8 cellular contexts compared by ENCODE assay signal in the genomic region with DNA sequence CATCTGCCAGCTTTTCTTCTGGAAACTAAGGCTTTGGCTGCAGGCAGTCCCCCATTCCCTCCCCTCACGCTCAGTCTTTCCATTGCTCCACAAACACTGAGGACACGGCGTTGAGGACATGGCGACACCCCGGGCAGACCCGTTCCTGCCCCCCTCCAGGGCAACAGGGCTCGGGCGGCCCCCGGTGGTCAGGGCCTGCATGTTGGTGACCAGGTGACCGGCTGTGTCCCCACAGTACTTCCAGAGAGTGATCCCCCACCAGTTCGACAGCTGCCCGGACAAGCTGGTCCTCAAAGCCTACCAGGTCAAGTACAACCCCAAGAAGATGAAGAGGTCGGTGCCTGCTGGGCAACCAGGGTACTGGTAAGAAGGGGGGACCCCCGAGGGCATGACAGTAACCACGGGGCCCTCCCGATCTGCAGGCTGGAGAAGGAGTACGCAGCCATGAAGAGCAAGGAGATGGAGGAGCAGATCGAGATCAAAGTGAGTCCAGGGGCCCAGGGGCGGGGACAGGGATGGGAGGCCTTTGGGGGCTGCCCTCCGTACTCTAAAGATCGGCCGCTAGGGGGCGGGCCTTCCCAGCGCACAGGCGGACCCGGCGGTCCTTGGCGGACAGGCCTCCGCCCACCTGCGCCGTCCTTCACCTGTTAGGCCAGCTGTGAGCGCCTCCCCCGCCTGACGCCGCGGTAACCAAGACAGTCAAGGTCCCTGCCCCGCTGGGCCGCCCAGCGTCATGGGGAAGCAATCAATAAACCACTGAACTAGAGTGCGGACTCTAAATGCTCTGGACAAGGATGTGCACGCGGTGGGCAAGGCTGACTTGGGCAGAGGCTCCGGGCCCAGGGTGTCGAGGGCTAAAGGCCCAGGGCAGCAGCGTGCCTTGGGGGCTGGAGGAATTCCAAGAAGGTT. TPM values are rescaled to one million over a fixed set of nuclear protein-coding genes. Genes with fewer than 3 reads are reported as not detected.
A peak's percentile ranks its signal among the peaks of the same experiment; 100 is the strongest.
DNase-seq lines count a peak whose midpoint lies in the region; ATAC-seq and TF ChIP-seq lines count a peak whose summit lies in the region.

No MANE protein-coding gene starts in this region.

- no peaks in the 10 kb centered on the region for H4K20me1 ChIP-seq in SU-DHL-6 (ENCODE audit: low read depth, low read length)

- no peaks in the 10 kb centered on the region for H3K9me3 Mint-ChIP-seq in activated naive CD8-positive, alpha-beta T cell treated with anti-CD3 and anti-CD28 coated beads, Interleukin-2, amount 50 U/mL, for 24 hours

- H3K36me3 Mint-ChIP-seq in activated naive CD8-positive, alpha-beta T cell treated with anti-CD3 and anti-CD28 coated beads, Interleukin-2, amount 50 U/mL, for 24 hours (ENCODE audit: low read depth), result no peaks in the 10 kb centered on the region

- H3K4me1 Mint-ChIP-seq in activated naive CD8-positive, alpha-beta T cell treated with anti-CD3 and anti-CD28 coated beads, Interleukin-2, amount 50 U/mL, for 24 hours, result peaks cover 3% of the 10 kb centered on the region

- peaks cover 13% of the 10 kb centered on the region for H3K4me1 ChIP-seq in left ventricle myocardium inferior

- no peak overlapping the region for H3K4me2 ChIP-seq in SU-DHL-6 (ENCODE audit: low read depth, low read length, poor library complexity, severe bottlenecking)

- intact Hi-C loops in left ventricle myocardium inferior (cut with micrococcal nuclease), result no loop called here

- no peaks in the 10 kb centered on the region for H3K27me3 ChIP-seq in SU-DHL-6 (ENCODE audit: low read length)
- no peaks in the 10 kb centered on the region for H3K27me3 ChIP-seq in left ventricle myocardium inferior (ENCODE audit: low read depth)

- H3K79me2 ChIP-seq in SU-DHL-6 (ENCODE audit: insufficient read depth, low read length), result no peaks in the 10 kb centered on the region

- no peaks in the 10 kb centered on the region for H3F3A ChIP-seq in SU-DHL-6 (ENCODE audit: insufficient read depth)

- H3K9me2 ChIP-seq in SU-DHL-6 (replicated peaks; ENCODE audit: insufficient read depth, low read length), result no peaks in the 10 kb centered on the region

- no peak overlapping the region for H3K9ac ChIP-seq in SU-DHL-6 (ENCODE audit: low read length)

- H3K9me3 ChIP-seq in SU-DHL-6 (ENCODE audit: insufficient read depth, low read length), result no peaks in the 10 kb centered on the region
- no peaks in the 10 kb centered on the region for H3K9me3 ChIP-seq in left ventricle myocardium inferior (replicated peaks)

- no peak overlapping the region for H3K4me3 ChIP-seq in SU-DHL-6 (ENCODE audit: insufficient read depth, low read length, poor library complexity, severe bottlenecking)
- H3K4me3 ChIP-seq in left ventricle myocardium inferior, result no peak overlapping the region

- DNase-seq in GM03348 (ENCODE audit: low spot score) (peak; percentile 91), NAMALWA (ENCODE audit: low spot score) (peak; percentile 74), left ventricle myocardium inferior (peak; percentile 54), renal cortical epithelial cell (ENCODE audit: low read depth) (peak; percentile 43), SW 1271 (lab: John Stamatoyannopoulos, UW) (no peak)
- peak; percentile 83 for DNase-seq in activated naive CD8-positive, alpha-beta T cell treated with anti-CD3 and anti-CD28 coated beads, Interleukin-2, amount 50 U/mL, for 24 hours

- H3K4me3 Mint-ChIP-seq in activated naive CD8-positive, alpha-beta T cell treated with anti-CD3 and anti-CD28 coated beads, Interleukin-2, amount 50 U/mL, for 24 hours, result no peak overlapping the region

- H3K36me3 ChIP-seq in SU-DHL-6 (ENCODE audit: low read length) (no peaks in the 10 kb centered on the region), left ventricle myocardium inferior (peaks cover under 1% of the 10 kb centered on the region)

- H3K27me3 Mint-ChIP-seq in activated naive CD8-positive, alpha-beta T cell treated with anti-CD3 and anti-CD28 coated beads, Interleukin-2, amount 50 U/mL, for 24 hours, result no peaks in the 10 kb centered on the region

- H3K27ac Mint-ChIP-seq in activated naive CD8-positive, alpha-beta T cell treated with anti-CD3 and anti-CD28 coated beads, Interleukin-2, amount 50 U/mL, for 24 hours, result no peak overlapping the region

- H3K27ac ChIP-seq in SU-DHL-6 (ENCODE audit: low read depth, low read length) (no peak overlapping the region), left ventricle myocardium inferior (replicated peaks) (no peak overlapping the region)

- peak; percentile 87 for ATAC-seq in activated naive CD8-positive, alpha-beta T cell treated with anti-CD3 and anti-CD28 coated beads, Interleukin-2, amount 50 U/mL, for 24 hours
- ATAC-seq in HG03097 (IDR thresholded peaks at IDR 0.05; ENCODE audit: low FRiP score, unreplicated experiment), result no peak

- H2AFZ ChIP-seq in SU-DHL-6 (ENCODE audit: low read depth, low read length, severe bottlenecking), result no peak overlapping the region

- peak; percentile 71 for TF ChIP-seq CTCF in SU-DHL-6 (IDR thresholded peaks at IDR 0.05; ENCODE audit: insufficient read depth, low read length, poor library complexity, severe bottlenecking)
- peak; percentile 88 for TF ChIP-seq CTCF in left ventricle myocardium inferior (IDR thresholded peaks at IDR 0.05; ENCODE audit: borderline replicate concordance)

RNA-seq across cellular contexts. Expression of a gene that starts 21.1 kb away (rescaled TPM):
- not detected for total RNA-seq in left ventricle myocardium inferior
- total RNA-seq in renal cortical epithelial cell, result 0.17 and 0.35 TPM in 2 replicates

RNA-seq across cellular contexts. Expression of a gene that starts 23.1 kb away (rescaled TPM):
- total RNA-seq in left ventricle myocardium inferior (22.9 TPM), renal cortical epithelial cell (10.8 and 22.9 TPM in 2 replicates)

RNA-seq across cellular contexts. Expression of a gene that starts 35.2 kb away (rescaled TPM):
- total RNA-seq in left ventricle myocardium inferior (0.44 TPM), renal cortical epithelial cell (11.1 and 14.8 TPM in 2 replicates)

RNA-seq across cellular contexts. Expression of a gene that starts 50.6 kb away (rescaled TPM):
- total RNA-seq in left ventricle myocardium inferior, result 24.2 TPM
- 9.6 and 19.0 TPM in 2 replicates for total RNA-seq in renal cortical epithelial cell

Comparison
In these comparisons a context has a peak if more than half of its experiments do, and no peak if none do; other contexts are left out.
1. DNase-seq: peak in GM03348 (single experiment), NAMALWA (single experiment), activated naive CD8-positive, alpha-beta T cell treated with anti-CD3 and anti-CD28 coated beads, Interleukin-2, amount 50 U/mL, for 24 hours (single experiment), left ventricle myocardium inferior (single experiment) and renal cortical epithelial cell (single experiment); none in SW 1271 (0 of 2).